In genomic region chr13:113116206-113116800, GRCh38 we compare ENCODE assay signal across 29 cellular contexts. TPM values are rescaled to one million over a fixed set of nuclear protein-coding genes. Genes with fewer than 3 reads are reported as not detected.
"Had no signal": no experiment of that assay in that cellular context is flagged by ENCODE, and none has a peak within 500 bp of the region (broad histone marks: within the 10 kb centered on the region; RNA-seq: fewer than 3 reads in every experiment).

No MANE protein-coding gene starts in this region.

- H3K36me3 ChIP-seq: brain microvascular endothelial cell, esophagus muscularis mucosa, suprapubic skin, transverse colon, vagina had no signal

- H3K9me3 Mint-ChIP-seq: activated naive CD4-positive, alpha-beta T cell treated with anti-CD3 and anti-CD28 coated beads, Interleukin-2, amount 50 U/mL, for 24 hours had no signal

- H3K9me3 ChIP-seq: esophagus muscularis mucosa, suprapubic skin, transverse colon, vagina had no signal

- H3K27ac ChIP-seq: brain microvascular endothelial cell, esophagus muscularis mucosa, suprapubic skin, transverse colon, vagina, VCaP had no signal

- H3K4me3 ChIP-seq: esophagus muscularis mucosa, suprapubic skin, transverse colon, vagina had no signal

- DNase-seq: activated CD4-positive, alpha-beta T cell treated with anti-CD3 and anti-CD28 coated beads for 36 hours; activated CD4-positive, alpha-beta T cell treated with anti-CD3 and anti-CD28 coated beads, Interleukin-2, amount 50 U/mL, for 4 hours; activated T-cell treated with anti-CD3 and anti-CD28 coated beads, Interleukin-2, amount 50 U/mL, for 48 hours; brain microvascular endothelial cell; caudate nucleus; effector memory CD4-positive, alpha-beta T cell; hypothalamus; mesendoderm; naive B cell; occipital lobe; retina; stimulated activated CD4-positive, alpha-beta T cell treated with anti-CD3 and anti-CD28 coated beads, Interleukin-4, amount 100 ng/mL, for 24 hours; stimulated activated naive CD4-positive, alpha-beta T cell treated with Interleukin-2 at 50 U/mL for 16 hours; T-helper 2 cell; transverse colon had no signal

- H3K27me3 ChIP-seq: brain microvascular endothelial cell, transverse colon, vagina had no signal

- H3K4me3 Mint-ChIP-seq: activated CD4-positive, alpha-beta T cell treated with anti-CD3 and anti-CD28 coated beads for 36 hours; activated naive CD4-positive, alpha-beta T cell treated with anti-CD3 and anti-CD28 coated beads, Interleukin-2, amount 50 U/mL, for 24 hours; naive B cell had no signal

- ATAC-seq: activated CD4-positive, alpha-beta T cell treated with anti-CD3 and anti-CD28 coated beads for 36 hours; left cardiac atrium had no signal

- H3K27ac Mint-ChIP-seq: activated CD4-positive, alpha-beta T cell treated with anti-CD3 and anti-CD28 coated beads for 36 hours; activated naive CD4-positive, alpha-beta T cell treated with anti-CD3 and anti-CD28 coated beads, Interleukin-2, amount 50 U/mL, for 24 hours; naive B cell had no signal

- H3K36me3 Mint-ChIP-seq: activated naive CD4-positive, alpha-beta T cell treated with anti-CD3 and anti-CD28 coated beads, Interleukin-2, amount 50 U/mL, for 24 hours; naive B cell had no signal

- H3K4me1 Mint-ChIP-seq: activated CD4-positive, alpha-beta T cell treated with anti-CD3 and anti-CD28 coated beads for 36 hours; activated naive CD4-positive, alpha-beta T cell treated with anti-CD3 and anti-CD28 coated beads, Interleukin-2, amount 50 U/mL, for 24 hours; naive B cell had no signal

- H3K4me1 ChIP-seq: esophagus muscularis mucosa, suprapubic skin, transverse colon, vagina had no signal

- H3K27me3 Mint-ChIP-seq: activated CD4-positive, alpha-beta T cell treated with anti-CD3 and anti-CD28 coated beads for 36 hours; activated naive CD4-positive, alpha-beta T cell treated with anti-CD3 and anti-CD28 coated beads, Interleukin-2, amount 50 U/mL, for 24 hours had no signal

RNA-seq across cellular contexts. Expression of gene F10, which starts 6.3 kb away (rescaled TPM):
- total RNA-seq: activated CD4-positive, alpha-beta T cell treated with anti-CD3 and anti-CD28 coated beads for 36 hours; activated CD8-positive, alpha-beta memory T cell treated with anti-CD3 and anti-CD28 coated beads for 36 hours; dermis microvascular lymphatic vessel endothelial cell had no signal
- polyA plus RNA-seq: neural cell had no signal

RNA-seq across cellular contexts. Expression of gene F7, which starts 10.7 kb away (rescaled TPM):
- total RNA-seq: dermis microvascular lymphatic vessel endothelial cell, suprapubic skin, transverse colon, vagina had no signal

RNA-seq across cellular contexts. Expression of gene PROZ, which starts 42.1 kb away (rescaled TPM):
- total RNA-seq: activated CD4-positive, alpha-beta T cell treated with anti-CD3 and anti-CD28 coated beads for 36 hours; activated CD8-positive, alpha-beta memory T cell treated with anti-CD3 and anti-CD28 coated beads for 36 hours; aorta; dermis microvascular lymphatic vessel endothelial cell; esophagus muscularis mucosa; frontal cortex; left cardiac atrium; lower leg skin; mucosa of gallbladder; occipital lobe; posterior vena cava; suprapubic skin; transverse colon; vagina had no signal
- polyA plus RNA-seq: aorta, neural cell had no signal
